Comparison of ENCODE assay signal across 14 cellular contexts in the genomic region with DNA sequence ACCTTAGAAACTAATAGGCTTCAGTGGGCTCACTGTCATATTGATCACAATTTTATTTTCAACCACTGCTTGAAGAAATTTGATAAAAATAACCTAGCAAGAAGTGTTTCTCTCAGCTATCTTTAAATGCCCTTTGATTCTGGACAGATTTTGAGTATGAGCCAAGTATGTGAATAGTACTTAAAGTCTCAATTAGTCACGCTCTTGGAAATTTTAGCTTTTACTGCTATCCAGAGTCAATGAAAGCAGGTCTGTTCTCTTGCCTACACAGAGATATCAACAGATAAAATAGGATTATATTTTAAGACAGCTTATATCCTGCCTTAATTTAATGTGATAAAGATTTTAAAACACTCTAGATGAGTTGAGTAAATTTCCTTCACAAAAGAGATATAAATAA.
DNase-seq lines count a peak whose midpoint lies in the region; TF ChIP-seq lines count a peak whose summit lies in the region.
"Had no signal": no experiment of that assay in that cellular context is flagged by ENCODE, and none has a peak within 500 bp of the region (broad histone marks: within the 10 kb centered on the region; RNA-seq: fewer than 3 reads in every experiment).

No MANE protein-coding gene starts in this region.

- DNase-seq in DMS153 treated with DMSO at 0.1 percent for 48 hours (lab: John Stamatoyannopoulos, UW; ENCODE audit: unreplicated experiment) (peak; percentile 5), DMS153 (lab: John Stamatoyannopoulos, UW) (no peak), NCI-H1436 treated with DMSO at 0.1 percent for 48 hours (lab: John Stamatoyannopoulos, UW) (peak; percentile 12), NCI-H524 treated with DMSO at 0.1 percent for 48 hours (lab: John Stamatoyannopoulos, UW) (peak; percentile 3), astrocyte of the spinal cord (ENCODE audit: low read depth, low spot score) (peak; percentile 41), NCI-H774 (lab: John Stamatoyannopoulos, UW) (no peak), GM13976 (ENCODE audit: low spot score) (no peak)
- no peak for DNase-seq in activated naive CD4-positive, alpha-beta T cell treated with anti-CD3 and anti-CD28 coated beads, Interleukin-2, amount 50 U/mL, for 16 hours
- DNase-seq: BE2C; CD4-positive, alpha-beta memory T cell; HFFc6; KG1; NCI-H526 treated with DMSO at 0.1 percent for 48 hours; PC-3 had no signal

- TF ChIP-seq CTCF in astrocyte of the spinal cord (IDR thresholded peaks at IDR 0.05; ENCODE audit: low read depth, low read length) (no peak), GM13976 (IDR thresholded peaks at IDR 0.05; ENCODE audit: borderline replicate concordance, control extremely low read depth, extremely low read depth, insufficient read depth, missing control alignments) (no peak)

- no peak overlapping the region for H3K4me3 ChIP-seq in astrocyte of the spinal cord (ENCODE audit: low read depth, low read length)

- in situ Hi-C loops in astrocyte of the spinal cord (cut with HindIII; ENCODE audit: low sequenced_read_pairs), result no loop called here
- in situ Hi-C loops in GM13976 (cut with MboI; ENCODE audit: low sequenced_read_pairs, unreplicated experiment), result no loop called here

Comparison
In these comparisons a context has a peak if more than half of its experiments do, and no peak if none do; other contexts are left out.
1. DNase-seq: peak in DMS153 treated with DMSO at 0.1 percent for 48 hours (single experiment), NCI-H1436 treated with DMSO at 0.1 percent for 48 hours (single experiment), NCI-H524 treated with DMSO at 0.1 percent for 48 hours (single experiment) and astrocyte of the spinal cord (single experiment); none in DMS153 (single experiment), NCI-H774 (single experiment), GM13976 (single experiment) and activated naive CD4-positive, alpha-beta T cell treated with anti-CD3 and anti-CD28 coated beads, Interleukin-2, amount 50 U/mL, for 16 hours (single experiment).